Comparison of ENCODE assay signal across 9 cellular contexts in genomic region chr3:129593595-129594339, GRCh38. TPM values are rescaled to one million over a fixed set of nuclear protein-coding genes. Genes with fewer than 3 reads are reported as not detected.
DNase-seq lines count a peak whose midpoint lies in the region; ATAC-seq and TF ChIP-seq lines count a peak whose summit lies in the region.
"Had no signal": no experiment of that assay in that cellular context is flagged by ENCODE, and none has a peak within 500 bp of the region (broad histone marks: within the 10 kb centered on the region; RNA-seq: fewer than 3 reads in every experiment).

No MANE protein-coding gene starts in this region.

- H4K20me1 ChIP-seq in GM23248 (ENCODE audit: insufficient read depth): no peaks in the 10 kb centered on the region

- H3K4me2 ChIP-seq in GM23248 (ENCODE audit: unreplicated experiment): peak overlapping the region; percentile 21

- H3K27ac Mint-ChIP-seq in activated T-helper 1 cell treated with anti-CD3 and anti-CD28 coated beads, Interleukin-12 subunit alpha, Interleukin-12 subunit beta, Interleukin-2, Interleukin-4 antibody, amounts not matched to agents 30 ng/mL and 10 ng/mL and 1 ng/mL, durations not matched to agents 14 hours and 24 hours and 36 hours: peak overlapping the region; percentile 61

- H3F3A ChIP-seq in GM23248 (ENCODE audit: insufficient read depth): peaks cover 9% of the 10 kb centered on the region

- in situ Hi-C loops in GM23248 (cut with MboI): no loop called here

- no peaks in the 10 kb centered on the region for H3K9me3 ChIP-seq in GM23248 (ENCODE audit: low read depth)
- H3K9me3 ChIP-seq in BE2C: no peaks in the 10 kb centered on the region

- no peaks in the 10 kb centered on the region for H3K27me3 ChIP-seq in GM23248 (replicated peaks; ENCODE audit: insufficient read depth)
- H3K27me3 ChIP-seq in BE2C: no peaks in the 10 kb centered on the region

- WGBS in GM23248 (ENCODE audit: low coverage in 1 of 2, low lambda C conversion rate in 2 of 2, missing lambda C conversion rate in 2 of 2), 2 experiments: 66% methylated on average over 22 of the region's 22 CpGs

- peaks cover 18% of the 10 kb centered on the region for H3K4me1 Mint-ChIP-seq in activated T-helper 1 cell treated with anti-CD3 and anti-CD28 coated beads, Interleukin-12 subunit alpha, Interleukin-12 subunit beta, Interleukin-2, Interleukin-4 antibody, amounts not matched to agents 30 ng/mL and 10 ng/mL and 1 ng/mL, durations not matched to agents 14 hours and 24 hours and 36 hours (ENCODE audit: low read depth)

- no peaks in the 10 kb centered on the region for H3K9me3 Mint-ChIP-seq in activated T-helper 1 cell treated with anti-CD3 and anti-CD28 coated beads, Interleukin-12 subunit alpha, Interleukin-12 subunit beta, Interleukin-2, Interleukin-4 antibody, amounts not matched to agents 30 ng/mL and 10 ng/mL and 1 ng/mL, durations not matched to agents 14 hours and 24 hours and 36 hours

- H3K36me3 ChIP-seq in GM23248 (ENCODE audit: low read depth) (no peaks in the 10 kb centered on the region), BE2C (no peaks in the 10 kb centered on the region; the same call in none of the 2 replicates)

- ATAC-seq in HG03025 (IDR thresholded peaks at IDR 0.05; ENCODE audit: low FRiP score, unreplicated experiment): no peak
- no peak for ATAC-seq in GM21619 (IDR thresholded peaks at IDR 0.05; ENCODE audit: unreplicated experiment)

- H2AFZ ChIP-seq in GM23248: peak overlapping the region; percentile 58

- H3K79me2 ChIP-seq in GM23248 (ENCODE audit: insufficient read depth): peaks cover 82% of the 10 kb centered on the region

- peak overlapping the region; percentile 57; the same call in 1 of the 2 replicates for H3K9ac ChIP-seq in GM23248

- H3K27me3 Mint-ChIP-seq in activated T-helper 1 cell treated with anti-CD3 and anti-CD28 coated beads, Interleukin-12 subunit alpha, Interleukin-12 subunit beta, Interleukin-2, Interleukin-4 antibody, amounts not matched to agents 30 ng/mL and 10 ng/mL and 1 ng/mL, durations not matched to agents 14 hours and 24 hours and 36 hours (ENCODE audit: insufficient read depth): peaks cover 51% of the 10 kb centered on the region

- H3K4me3 Mint-ChIP-seq in activated T-helper 1 cell treated with anti-CD3 and anti-CD28 coated beads, Interleukin-12 subunit alpha, Interleukin-12 subunit beta, Interleukin-2, Interleukin-4 antibody, amounts not matched to agents 30 ng/mL and 10 ng/mL and 1 ng/mL, durations not matched to agents 14 hours and 24 hours and 36 hours: peak overlapping the region; percentile 24

- H3K36me3 Mint-ChIP-seq in activated T-helper 1 cell treated with anti-CD3 and anti-CD28 coated beads, Interleukin-12 subunit alpha, Interleukin-12 subunit beta, Interleukin-2, Interleukin-4 antibody, amounts not matched to agents 30 ng/mL and 10 ng/mL and 1 ng/mL, durations not matched to agents 14 hours and 24 hours and 36 hours (ENCODE audit: low read depth): no peaks in the 10 kb centered on the region

- H3K27ac ChIP-seq in GM23248: peak overlapping the region; percentile 39; the same call in 1 of the 2 replicates
- H3K27ac ChIP-seq: epithelial cell of prostate had no signal

- intact Hi-C loops in activated T-helper 1 cell treated with anti-CD3 and anti-CD28 coated beads, Interleukin-12 subunit alpha, Interleukin-12 subunit beta, Interleukin-2, Interleukin-4 antibody, amounts not matched to agents 30 ng/mL and 10 ng/mL and 1 ng/mL, durations not matched to agents 14 hours and 24 hours and 36 hours (cut with micrococcal nuclease): loop anchor here (5.0 kb wide), 1 partner anchor 151 kb away; the partner anchor contains the start of gene IFT122

- no peaks in the 10 kb centered on the region for H3K9me2 ChIP-seq in GM23248 (ENCODE audit: insufficient read depth)

- no peak for TF ChIP-seq CTCF in BE2C (IDR thresholded peaks at IDR 0.05; ENCODE audit: low read depth, low read length)

- peak; percentile 37 for DNase-seq in GM23248
- peak; percentile 83 for DNase-seq in NCI-H2227 (lab: John Stamatoyannopoulos, UW; ENCODE audit: unreplicated experiment)
- DNase-seq in activated T-helper 1 cell treated with anti-CD3 and anti-CD28 coated beads, Interleukin-12 subunit alpha, Interleukin-12 subunit beta, Interleukin-2, Interleukin-4 antibody, amounts not matched to agents 30 ng/mL and 10 ng/mL and 1 ng/mL, durations not matched to agents 14 hours and 24 hours and 36 hours (ENCODE audit: low spot score): peak; percentile 61
- DNase-seq in left kidney (ENCODE audit: low read depth, low spot score): peak; percentile 85
- peak; percentile 43 to 52 (median 51) for DNase-seq in stimulated activated CD4-positive, alpha-beta T cell treated with anti-CD3 and anti-CD28 coated beads, TNF-alpha, amount 100 ng/mL, for 48 hours (ENCODE audit: low read depth in 3 of 3)
- DNase-seq in BE2C: no peak

- H3K4me3 ChIP-seq in GM23248 (no peak overlapping the region), BE2C (ENCODE audit: low read depth, low read length) (no peak overlapping the region)

- H3K4me1 ChIP-seq in GM23248 (ENCODE audit: insufficient read depth): peaks cover 53% of the 10 kb centered on the region
- H3K4me1 ChIP-seq in BE2C: peaks cover 41% of the 10 kb centered on the region

RNA-seq across cellular contexts. Expression of gene PLXND1, which starts 12.7 kb away (rescaled TPM):
- 67.2 and 83.0 TPM in 2 replicates for total RNA-seq in GM23248 (2014; rRNA removed; shearing (Covaris generic))
- polyA plus RNA-seq in GM23248 (2016; fragmentation: Nextera tagmentation; extraction: Ambion mirVana): 35.7 and 37.4 TPM in 2 replicates
- total RNA-seq in activated T-helper 1 cell treated with anti-CD3 and anti-CD28 coated beads, Interleukin-12 subunit alpha, Interleukin-12 subunit beta, Interleukin-2, Interleukin-4 antibody, amounts not matched to agents 30 ng/mL and 10 ng/mL and 1 ng/mL, durations not matched to agents 14 hours and 24 hours and 36 hours: 1.3 and 1.7 TPM in 2 replicates
- polyA plus RNA-seq in BE2C (2012; ENCODE audit: insufficient read depth, insufficient read length, low read depth): 227 TPM

RNA-seq across cellular contexts. Expression of gene H1-8, which starts 50.8 kb away (rescaled TPM):
- total RNA-seq in GM23248 (2014; rRNA removed; shearing (Covaris generic)): not detected in 2 replicates
- polyA plus RNA-seq in GM23248 (2016; fragmentation: Nextera tagmentation; extraction: Ambion mirVana): not detected in 2 replicates
- not detected in 2 replicates for total RNA-seq in activated T-helper 1 cell treated with anti-CD3 and anti-CD28 coated beads, Interleukin-12 subunit alpha, Interleukin-12 subunit beta, Interleukin-2, Interleukin-4 antibody, amounts not matched to agents 30 ng/mL and 10 ng/mL and 1 ng/mL, durations not matched to agents 14 hours and 24 hours and 36 hours
- polyA plus RNA-seq in BE2C (2012; ENCODE audit: insufficient read depth, insufficient read length, low read depth): not detected

Comparison
In these comparisons a context has a peak if more than half of its experiments do, and no peak if none do; other contexts are left out.
1. RNA of gene PLXND1, which starts 12.7 kb away (total RNA-seq): 67.2 to 83.0 TPM in GM23248; 1.3 to 1.7 TPM in activated T-helper 1 cell treated with anti-CD3 and anti-CD28 coated beads, Interleukin-12 subunit alpha, Interleukin-12 subunit beta, Interleukin-2, Interleukin-4 antibody, amounts not matched to agents 30 ng/mL and 10 ng/mL and 1 ng/mL, durations not matched to agents 14 hours and 24 hours and 36 hours; every median in the first group is over 10 times any median in the second.